2 cellular contexts compared by ENCODE assay signal in the genomic region with DNA sequence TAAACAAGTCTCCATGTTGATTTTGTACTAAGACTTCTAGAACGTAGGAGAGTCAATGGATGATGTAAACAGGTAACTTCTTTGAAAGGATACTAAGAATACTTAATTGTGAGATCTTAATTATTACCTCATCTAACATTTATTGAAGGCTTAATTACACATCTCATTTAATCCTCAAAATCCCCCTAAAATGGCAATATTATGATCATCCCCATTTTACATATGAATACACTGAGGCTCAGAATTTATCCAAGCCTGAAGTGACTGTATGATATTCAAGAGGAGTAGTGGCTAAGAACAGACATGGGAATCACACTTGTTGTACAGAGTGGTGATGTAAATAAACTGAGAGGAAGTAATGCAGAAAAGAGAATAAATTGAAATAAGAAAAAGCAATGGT.
TF ChIP-seq lines count a peak whose summit lies in the region.

No MANE protein-coding gene starts in this region.

TF ChIP-seq in HepG2, 621 proteins besides CTCF, POLR2A, EP300 and RAD21:
- peak; percentile 77 for TF ChIP-seq ZNF629 (CRISPR knock-in tag; conservative IDR thresholded peaks at IDR 0.05)
- TF ChIP-seq, protein P1, sequence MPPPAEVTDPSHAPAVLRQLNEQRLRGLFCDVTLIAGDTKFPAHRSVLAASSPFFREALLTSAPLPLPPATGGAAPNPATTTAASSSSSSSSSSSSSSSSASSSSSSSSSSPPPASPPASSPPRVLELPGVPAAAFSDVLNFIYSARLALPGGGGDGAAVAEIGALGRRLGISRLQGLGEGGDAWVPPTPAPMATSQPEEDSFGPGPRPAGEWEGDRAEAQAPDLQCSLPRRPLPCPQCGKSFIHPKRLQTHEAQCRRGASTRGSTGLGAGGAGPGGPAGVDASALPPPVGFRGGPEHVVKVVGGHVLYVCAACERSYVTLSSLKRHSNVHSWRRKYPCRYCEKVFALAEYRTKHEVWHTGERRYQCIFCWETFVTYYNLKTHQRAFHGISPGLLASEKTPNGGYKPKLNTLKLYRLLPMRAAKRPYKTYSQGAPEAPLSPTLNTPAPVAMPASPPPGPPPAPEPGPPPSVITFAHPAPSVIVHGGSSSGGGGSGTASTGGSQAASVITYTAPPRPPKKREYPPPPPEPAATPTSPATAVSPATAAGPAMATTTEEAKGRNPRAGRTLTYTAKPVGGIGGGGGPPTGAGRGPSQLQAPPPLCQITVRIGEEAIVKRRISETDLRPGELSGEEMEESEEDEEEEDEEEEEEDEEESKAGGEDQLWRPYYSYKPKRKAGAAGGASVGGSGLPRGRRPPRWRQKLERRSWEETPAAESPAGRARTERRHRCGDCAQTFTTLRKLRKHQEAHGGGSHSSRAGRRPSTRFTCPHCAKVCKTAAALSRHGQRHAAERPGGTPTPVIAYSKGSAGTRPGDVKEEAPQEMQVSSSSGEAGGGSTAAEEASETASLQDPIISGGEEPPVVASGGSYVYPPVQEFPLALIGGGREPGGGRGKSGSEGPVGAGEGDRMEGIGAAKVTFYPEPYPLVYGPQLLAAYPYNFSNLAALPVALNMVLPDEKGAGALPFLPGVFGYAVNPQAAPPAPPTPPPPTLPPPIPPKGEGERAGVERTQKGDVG (CRISPR knock-in tag; IDR thresholded peaks at IDR 0.05; ENCODE audit: borderline replicate concordance): no peak

TF ChIP-seq in HEK293, 187 proteins besides CTCF, POLR2A, EP300 and RAD21:
- TF ChIP-seq, protein P2, sequence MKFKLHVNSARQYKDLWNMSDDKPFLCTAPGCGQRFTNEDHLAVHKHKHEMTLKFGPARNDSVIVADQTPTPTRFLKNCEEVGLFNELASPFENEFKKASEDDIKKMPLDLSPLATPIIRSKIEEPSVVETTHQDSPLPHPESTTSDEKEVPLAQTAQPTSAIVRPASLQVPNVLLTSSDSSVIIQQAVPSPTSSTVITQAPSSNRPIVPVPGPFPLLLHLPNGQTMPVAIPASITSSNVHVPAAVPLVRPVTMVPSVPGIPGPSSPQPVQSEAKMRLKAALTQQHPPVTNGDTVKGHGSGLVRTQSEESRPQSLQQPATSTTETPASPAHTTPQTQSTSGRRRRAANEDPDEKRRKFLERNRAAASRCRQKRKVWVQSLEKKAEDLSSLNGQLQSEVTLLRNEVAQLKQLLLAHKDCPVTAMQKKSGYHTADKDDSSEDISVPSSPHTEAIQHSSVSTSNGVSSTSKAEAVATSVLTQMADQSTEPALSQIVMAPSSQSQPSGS (tag by site-specific recombination; IDR thresholded peaks at IDR 0.05; ENCODE audit: low read depth): 0 out of 2 replicates have a peak, but pooled peaks have one; percentile 40
- TF ChIP-seq ZBTB17 (tag by site-specific recombination; IDR thresholded peaks at IDR 0.05) (no peak), ZNF16 (tag by site-specific recombination; IDR thresholded peaks at IDR 0.05; ENCODE audit: low read depth) (no peak), ZNF707 (tag by site-specific recombination; IDR thresholded peaks at IDR 0.05) (no peak), ZNF664 (tag by site-specific recombination; IDR thresholded peaks at IDR 0.05) (peak; percentile 57; the same call in 1 of the 2 replicates)
- TF ChIP-seq, protein P3, sequence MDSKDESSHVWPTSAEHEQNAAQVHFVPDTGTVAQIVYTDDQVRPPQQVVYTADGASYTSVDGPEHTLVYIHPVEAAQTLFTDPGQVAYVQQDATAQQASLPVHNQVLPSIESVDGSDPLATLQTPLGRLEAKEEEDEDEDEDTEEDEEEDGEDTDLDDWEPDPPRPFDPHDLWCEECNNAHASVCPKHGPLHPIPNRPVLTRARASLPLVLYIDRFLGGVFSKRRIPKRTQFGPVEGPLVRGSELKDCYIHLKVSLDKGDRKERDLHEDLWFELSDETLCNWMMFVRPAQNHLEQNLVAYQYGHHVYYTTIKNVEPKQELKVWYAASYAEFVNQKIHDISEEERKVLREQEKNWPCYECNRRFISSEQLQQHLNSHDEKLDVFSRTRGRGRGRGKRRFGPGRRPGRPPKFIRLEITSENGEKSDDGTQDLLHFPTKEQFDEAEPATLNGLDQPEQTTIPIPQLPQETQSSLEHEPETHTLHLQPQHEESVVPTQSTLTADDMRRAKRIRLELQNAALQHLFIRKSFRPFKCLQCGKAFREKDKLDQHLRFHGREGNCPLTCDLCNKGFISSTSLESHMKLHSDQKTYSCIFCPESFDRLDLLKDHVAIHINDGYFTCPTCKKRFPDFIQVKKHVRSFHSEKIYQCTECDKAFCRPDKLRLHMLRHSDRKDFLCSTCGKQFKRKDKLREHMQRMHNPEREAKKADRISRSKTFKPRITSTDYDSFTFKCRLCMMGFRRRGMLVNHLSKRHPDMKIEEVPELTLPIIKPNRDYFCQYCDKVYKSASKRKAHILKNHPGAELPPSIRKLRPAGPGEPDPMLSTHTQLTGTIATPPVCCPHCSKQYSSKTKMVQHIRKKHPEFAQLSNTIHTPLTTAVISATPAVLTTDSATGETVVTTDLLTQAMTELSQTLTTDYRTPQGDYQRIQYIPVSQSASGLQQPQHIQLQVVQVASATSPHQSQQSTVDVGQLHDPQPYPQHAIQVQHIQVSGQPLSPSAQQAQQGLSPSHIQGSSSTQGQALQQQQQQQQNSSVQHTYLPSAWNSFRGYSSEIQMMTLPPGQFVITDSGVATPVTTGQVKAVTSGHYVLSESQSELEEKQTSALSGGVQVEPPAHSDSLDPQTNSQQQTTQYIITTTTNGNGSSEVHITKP (tag by site-specific recombination; IDR thresholded peaks at IDR 0.05): no peak
